Comparison of ENCODE assay signal across 8 cellular contexts in genomic region chr2:127525692-127526141, GRCh38. TPM values are rescaled to one million over a fixed set of nuclear protein-coding genes. Genes with fewer than 3 reads are reported as not detected.
DNase-seq lines count a peak whose midpoint lies in the region; ATAC-seq, FAIRE-seq and TF ChIP-seq lines count a peak whose summit lies in the region.

No MANE protein-coding gene starts in this region.

- POLR2A ChIA-PET in activated CD8-positive, alpha-beta T cell treated with anti-CD3 and anti-CD28 coated beads for 36 hours (lab: Charles Lee): interaction anchor here (0.7 to 1.6 kb wide), 8 partner anchors 10 to 446 kb away, joined by 3 to 6 read pairs (median 3); no protein-coding TSS in a partner anchor

- no peak for TF ChIP-seq CTCF in activated CD8-positive, alpha-beta T cell treated with anti-CD3 and anti-CD28 coated beads for 36 hours (IDR thresholded peaks at IDR 0.05)
- no peak for TF ChIP-seq CTCF in foreskin fibroblast (IDR thresholded peaks at IDR 0.05; ENCODE audit: low read depth, low read length)

- H3K27me3 Mint-ChIP-seq in activated CD8-positive, alpha-beta T cell treated with anti-CD3 and anti-CD28 coated beads for 36 hours: no peaks in the 10 kb centered on the region

- H3K4me3 ChIP-seq in foreskin fibroblast (ENCODE audit: low read depth in 1 of 2, low read length in 2 of 2): peak overlapping the region; percentile 90 to 93

- peaks cover 26% of the 10 kb centered on the region for H3K36me3 Mint-ChIP-seq in activated CD8-positive, alpha-beta T cell treated with anti-CD3 and anti-CD28 coated beads for 36 hours (ENCODE audit: low read depth)

- no peaks in the 10 kb centered on the region for H3K9me3 Mint-ChIP-seq in activated CD8-positive, alpha-beta T cell treated with anti-CD3 and anti-CD28 coated beads for 36 hours

- peak overlapping the region; percentile 96 for H3K4me3 Mint-ChIP-seq in activated CD8-positive, alpha-beta T cell treated with anti-CD3 and anti-CD28 coated beads for 36 hours

- DNase-seq in ELR (ENCODE audit: low read depth): peak; percentile 68
- peak; percentile 36 for DNase-seq in HTR-8/SVneo (ENCODE audit: insufficient read length, low spot score)
- DNase-seq in activated CD8-positive, alpha-beta T cell treated with anti-CD3 and anti-CD28 coated beads for 36 hours: no peak
- peak in 1 of 2 donors; percentile 62 for DNase-seq in foreskin fibroblast
- DNase-seq in pons (ENCODE audit: low spot score): peak; percentile 35
- DNase-seq in islet precursor cell: no peak
- DNase-seq in NCI-H2029 (lab: John Stamatoyannopoulos, UW): no peak

- ATAC-seq in activated CD8-positive, alpha-beta T cell treated with anti-CD3 and anti-CD28 coated beads for 36 hours: no peak
- ATAC-seq in GM19463 (IDR thresholded peaks at IDR 0.05; ENCODE audit: unreplicated experiment): no peak

- intact Hi-C loops in activated CD8-positive, alpha-beta T cell treated with anti-CD3 and anti-CD28 coated beads for 36 hours (cut with micrococcal nuclease): no loop called here

- H3K27ac Mint-ChIP-seq in activated CD8-positive, alpha-beta T cell treated with anti-CD3 and anti-CD28 coated beads for 36 hours: peak overlapping the region; percentile 96

- CTCF ChIA-PET in activated CD8-positive, alpha-beta T cell treated with anti-CD3 and anti-CD28 coated beads for 36 hours (lab: Charles Lee): interaction anchor here (0.9 to 1.2 kb wide), 2 partner anchors 8 to 124 kb away, joined by 3 read pairs; no protein-coding TSS in a partner anchor

- H3K4me1 Mint-ChIP-seq in activated CD8-positive, alpha-beta T cell treated with anti-CD3 and anti-CD28 coated beads for 36 hours (ENCODE audit: low read depth): peaks cover 28% of the 10 kb centered on the region

- no peak for FAIRE-seq in HTR-8/SVneo (lab: Jason Lieb, UNC)

RNA-seq across cellular contexts. Expression of gene IWS1, which starts 0.6 kb away (rescaled TPM):
- 10 to 100 TPM; 52.3 to 53.7 TPM for total RNA-seq in activated CD8-positive, alpha-beta T cell treated with anti-CD3 and anti-CD28 coated beads for 36 hours

RNA-seq across cellular contexts. Expression of gene MYO7B, which starts 9.8 kb away (rescaled TPM):
- total RNA-seq in activated CD8-positive, alpha-beta T cell treated with anti-CD3 and anti-CD28 coated beads for 36 hours: 1 to 10 TPM in 1 of 2 experiments, under 1 TPM in 1; 0.65 to 1.2 TPM

Comparison
In these comparisons a context has a peak if more than half of its experiments do, and no peak if none do; other contexts are left out.
1. DNase-seq: peak in ELR (single experiment), HTR-8/SVneo (single experiment) and pons (single experiment); none in activated CD8-positive, alpha-beta T cell treated with anti-CD3 and anti-CD28 coated beads for 36 hours (single experiment), islet precursor cell (single experiment) and NCI-H2029 (single experiment).